ENCODE assay signal across 1 cellular context in the genomic region with DNA sequence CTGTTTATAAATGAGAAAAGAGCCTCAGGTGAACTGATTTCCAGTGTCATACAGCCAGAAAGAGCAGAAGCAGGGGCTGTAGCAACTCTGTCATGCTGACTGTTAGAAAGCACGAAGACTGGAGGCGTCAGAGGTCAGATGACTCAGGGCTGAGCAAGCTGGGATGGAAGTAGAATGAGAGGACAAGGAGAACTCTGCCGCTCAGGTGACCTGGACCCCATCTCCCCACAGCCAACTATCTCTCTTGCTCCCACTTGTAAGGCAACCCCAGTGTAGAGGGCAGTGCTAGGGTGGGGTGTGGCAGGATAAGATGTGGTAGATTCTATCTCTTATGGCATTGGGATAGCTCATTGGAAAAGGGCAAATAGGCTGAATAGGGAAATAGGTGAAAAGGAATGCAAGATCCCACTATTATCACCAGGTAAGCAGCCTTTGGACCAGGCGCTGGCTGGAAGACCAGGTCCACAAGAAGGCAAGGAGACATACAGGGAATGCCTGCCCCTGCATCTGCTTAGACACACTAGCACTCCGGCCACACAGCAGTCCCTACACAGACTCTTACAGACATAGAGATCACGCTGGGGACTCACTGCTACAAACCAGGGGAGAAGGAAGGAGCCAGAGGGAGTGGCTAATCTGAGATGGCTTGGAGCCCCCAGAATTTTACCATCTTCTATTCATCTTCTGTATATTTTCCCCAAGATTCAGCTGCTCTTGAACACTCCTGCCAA.
TF ChIP-seq lines count a peak whose summit lies in the region.

No MANE protein-coding gene starts in this region.

TF ChIP-seq in K562, 482 proteins besides CTCF, POLR2A, EP300 and RAD21 (continued from another document and continues in another):
- no peak for TF ChIP-seq ELF4 (CRISPR knock-in tag; IDR thresholded peaks at IDR 0.05)
- TF ChIP-seq GTF2E2 (tag; IDR thresholded peaks at IDR 0.05): no peak
- 0 out of 2 replicates have a peak, but pooled peaks have one; percentile 27 for TF ChIP-seq SMARCE1 (IDR thresholded peaks at IDR 0.05)
- no peak for TF ChIP-seq ZNF507 (tag; conservative IDR thresholded peaks at IDR 0.05)
- TF ChIP-seq ZNF274 (IDR thresholded peaks at IDR 0.05; ENCODE audit: borderline replicate concordance, low read depth, low read length): no peak
- TF ChIP-seq KLF1 (tag; IDR thresholded peaks at IDR 0.05): no peak
- TF ChIP-seq RBM14 (IDR thresholded peaks at IDR 0.05; ENCODE audit: borderline replicate concordance, insufficient read depth, low read depth, low read length): no peak
- TF ChIP-seq, protein P1, sequence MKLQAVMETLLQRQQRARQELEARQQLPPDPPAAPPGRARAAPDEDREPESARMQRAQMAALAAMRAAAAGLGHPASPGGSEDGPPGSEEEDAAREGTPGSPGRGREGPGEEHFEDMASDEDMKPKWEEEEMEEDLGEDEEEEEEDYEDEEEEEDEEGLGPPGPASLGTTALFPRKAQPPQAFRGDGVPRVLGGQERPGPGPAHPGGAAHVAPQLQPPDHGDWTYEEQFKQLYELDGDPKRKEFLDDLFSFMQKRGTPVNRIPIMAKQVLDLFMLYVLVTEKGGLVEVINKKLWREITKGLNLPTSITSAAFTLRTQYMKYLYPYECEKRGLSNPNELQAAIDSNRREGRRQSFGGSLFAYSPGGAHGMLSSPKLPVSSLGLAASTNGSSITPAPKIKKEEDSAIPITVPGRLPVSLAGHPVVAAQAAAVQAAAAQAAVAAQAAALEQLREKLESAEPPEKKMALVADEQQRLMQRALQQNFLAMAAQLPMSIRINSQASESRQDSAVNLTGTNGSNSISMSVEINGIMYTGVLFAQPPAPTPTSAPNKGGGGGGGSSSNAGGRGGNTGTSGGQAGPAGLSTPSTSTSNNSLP (IDR thresholded peaks at IDR 0.05; ENCODE audit: borderline replicate concordance, low read depth, low read length): no peak
- no peak for TF ChIP-seq HMGN3 (IDR thresholded peaks at IDR 0.05; ENCODE audit: borderline replicate concordance, extremely low read depth, insufficient read length, low read depth, low read length)
- TF ChIP-seq PTBP1 (IDR thresholded peaks at IDR 0.05; ENCODE audit: low read depth, low read length): no peak
- TF ChIP-seq ZNF766 (CRISPR knock-in tag; conservative IDR thresholded peaks at IDR 0.05): no peak
- TF ChIP-seq, protein P2, sequence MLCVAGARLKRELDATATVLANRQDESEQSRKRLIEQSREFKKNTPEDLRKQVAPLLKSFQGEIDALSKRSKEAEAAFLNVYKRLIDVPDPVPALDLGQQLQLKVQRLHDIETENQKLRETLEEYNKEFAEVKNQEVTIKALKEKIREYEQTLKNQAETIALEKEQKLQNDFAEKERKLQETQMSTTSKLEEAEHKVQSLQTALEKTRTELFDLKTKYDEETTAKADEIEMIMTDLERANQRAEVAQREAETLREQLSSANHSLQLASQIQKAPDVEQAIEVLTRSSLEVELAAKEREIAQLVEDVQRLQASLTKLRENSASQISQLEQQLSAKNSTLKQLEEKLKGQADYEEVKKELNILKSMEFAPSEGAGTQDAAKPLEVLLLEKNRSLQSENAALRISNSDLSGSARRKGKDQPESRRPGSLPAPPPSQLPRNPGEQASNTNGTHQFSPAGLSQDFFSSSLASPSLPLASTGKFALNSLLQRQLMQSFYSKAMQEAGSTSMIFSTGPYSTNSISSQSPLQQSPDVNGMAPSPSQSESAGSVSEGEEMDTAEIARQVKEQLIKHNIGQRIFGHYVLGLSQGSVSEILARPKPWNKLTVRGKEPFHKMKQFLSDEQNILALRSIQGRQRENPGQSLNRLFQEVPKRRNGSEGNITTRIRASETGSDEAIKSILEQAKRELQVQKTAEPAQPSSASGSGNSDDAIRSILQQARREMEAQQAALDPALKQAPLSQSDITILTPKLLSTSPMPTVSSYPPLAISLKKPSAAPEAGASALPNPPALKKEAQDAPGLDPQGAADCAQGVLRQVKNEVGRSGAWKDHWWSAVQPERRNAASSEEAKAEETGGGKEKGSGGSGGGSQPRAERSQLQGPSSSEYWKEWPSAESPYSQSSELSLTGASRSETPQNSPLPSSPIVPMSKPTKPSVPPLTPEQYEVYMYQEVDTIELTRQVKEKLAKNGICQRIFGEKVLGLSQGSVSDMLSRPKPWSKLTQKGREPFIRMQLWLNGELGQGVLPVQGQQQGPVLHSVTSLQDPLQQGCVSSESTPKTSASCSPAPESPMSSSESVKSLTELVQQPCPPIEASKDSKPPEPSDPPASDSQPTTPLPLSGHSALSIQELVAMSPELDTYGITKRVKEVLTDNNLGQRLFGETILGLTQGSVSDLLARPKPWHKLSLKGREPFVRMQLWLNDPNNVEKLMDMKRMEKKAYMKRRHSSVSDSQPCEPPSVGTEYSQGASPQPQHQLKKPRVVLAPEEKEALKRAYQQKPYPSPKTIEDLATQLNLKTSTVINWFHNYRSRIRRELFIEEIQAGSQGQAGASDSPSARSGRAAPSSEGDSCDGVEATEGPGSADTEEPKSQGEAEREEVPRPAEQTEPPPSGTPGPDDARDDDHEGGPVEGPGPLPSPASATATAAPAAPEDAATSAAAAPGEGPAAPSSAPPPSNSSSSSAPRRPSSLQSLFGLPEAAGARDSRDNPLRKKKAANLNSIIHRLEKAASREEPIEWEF (CRISPR knock-in tag; IDR thresholded peaks at IDR 0.05): no peak
- peak; percentile 43; the same call in 1 of the 2 replicates for TF ChIP-seq ARID1B (IDR thresholded peaks at IDR 0.05)
- no peak for TF ChIP-seq CEBPB (tag; IDR thresholded peaks at IDR 0.05)
- TF ChIP-seq RCOR1 (IDR thresholded peaks at IDR 0.05; ENCODE audit: borderline replicate concordance in 1 of 2, low read depth in 2 of 2, low read length in 2 of 2): peak in 1 of 2 experiments; percentile 43; a peak in 1 of 4 replicates
- TF ChIP-seq, protein P3, sequence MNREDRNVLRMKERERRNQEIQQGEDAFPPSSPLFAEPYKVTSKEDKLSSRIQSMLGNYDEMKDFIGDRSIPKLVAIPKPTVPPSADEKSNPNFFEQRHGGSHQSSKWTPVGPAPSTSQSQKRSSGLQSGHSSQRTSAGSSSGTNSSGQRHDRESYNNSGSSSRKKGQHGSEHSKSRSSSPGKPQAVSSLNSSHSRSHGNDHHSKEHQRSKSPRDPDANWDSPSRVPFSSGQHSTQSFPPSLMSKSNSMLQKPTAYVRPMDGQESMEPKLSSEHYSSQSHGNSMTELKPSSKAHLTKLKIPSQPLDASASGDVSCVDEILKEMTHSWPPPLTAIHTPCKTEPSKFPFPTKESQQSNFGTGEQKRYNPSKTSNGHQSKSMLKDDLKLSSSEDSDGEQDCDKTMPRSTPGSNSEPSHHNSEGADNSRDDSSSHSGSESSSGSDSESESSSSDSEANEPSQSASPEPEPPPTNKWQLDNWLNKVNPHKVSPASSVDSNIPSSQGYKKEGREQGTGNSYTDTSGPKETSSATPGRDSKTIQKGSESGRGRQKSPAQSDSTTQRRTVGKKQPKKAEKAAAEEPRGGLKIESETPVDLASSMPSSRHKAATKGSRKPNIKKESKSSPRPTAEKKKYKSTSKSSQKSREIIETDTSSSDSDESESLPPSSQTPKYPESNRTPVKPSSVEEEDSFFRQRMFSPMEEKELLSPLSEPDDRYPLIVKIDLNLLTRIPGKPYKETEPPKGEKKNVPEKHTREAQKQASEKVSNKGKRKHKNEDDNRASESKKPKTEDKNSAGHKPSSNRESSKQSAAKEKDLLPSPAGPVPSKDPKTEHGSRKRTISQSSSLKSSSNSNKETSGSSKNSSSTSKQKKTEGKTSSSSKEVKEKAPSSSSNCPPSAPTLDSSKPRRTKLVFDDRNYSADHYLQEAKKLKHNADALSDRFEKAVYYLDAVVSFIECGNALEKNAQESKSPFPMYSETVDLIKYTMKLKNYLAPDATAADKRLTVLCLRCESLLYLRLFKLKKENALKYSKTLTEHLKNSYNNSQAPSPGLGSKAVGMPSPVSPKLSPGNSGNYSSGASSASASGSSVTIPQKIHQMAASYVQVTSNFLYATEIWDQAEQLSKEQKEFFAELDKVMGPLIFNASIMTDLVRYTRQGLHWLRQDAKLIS (CRISPR knock-in tag; IDR thresholded peaks at IDR 0.05): no peak
- TF ChIP-seq NFXL1 (CRISPR knock-in tag; IDR thresholded peaks at IDR 0.05): no peak
- no peak for TF ChIP-seq PHB2 (IDR thresholded peaks at IDR 0.05; ENCODE audit: low read depth)
- TF ChIP-seq, protein P4, sequence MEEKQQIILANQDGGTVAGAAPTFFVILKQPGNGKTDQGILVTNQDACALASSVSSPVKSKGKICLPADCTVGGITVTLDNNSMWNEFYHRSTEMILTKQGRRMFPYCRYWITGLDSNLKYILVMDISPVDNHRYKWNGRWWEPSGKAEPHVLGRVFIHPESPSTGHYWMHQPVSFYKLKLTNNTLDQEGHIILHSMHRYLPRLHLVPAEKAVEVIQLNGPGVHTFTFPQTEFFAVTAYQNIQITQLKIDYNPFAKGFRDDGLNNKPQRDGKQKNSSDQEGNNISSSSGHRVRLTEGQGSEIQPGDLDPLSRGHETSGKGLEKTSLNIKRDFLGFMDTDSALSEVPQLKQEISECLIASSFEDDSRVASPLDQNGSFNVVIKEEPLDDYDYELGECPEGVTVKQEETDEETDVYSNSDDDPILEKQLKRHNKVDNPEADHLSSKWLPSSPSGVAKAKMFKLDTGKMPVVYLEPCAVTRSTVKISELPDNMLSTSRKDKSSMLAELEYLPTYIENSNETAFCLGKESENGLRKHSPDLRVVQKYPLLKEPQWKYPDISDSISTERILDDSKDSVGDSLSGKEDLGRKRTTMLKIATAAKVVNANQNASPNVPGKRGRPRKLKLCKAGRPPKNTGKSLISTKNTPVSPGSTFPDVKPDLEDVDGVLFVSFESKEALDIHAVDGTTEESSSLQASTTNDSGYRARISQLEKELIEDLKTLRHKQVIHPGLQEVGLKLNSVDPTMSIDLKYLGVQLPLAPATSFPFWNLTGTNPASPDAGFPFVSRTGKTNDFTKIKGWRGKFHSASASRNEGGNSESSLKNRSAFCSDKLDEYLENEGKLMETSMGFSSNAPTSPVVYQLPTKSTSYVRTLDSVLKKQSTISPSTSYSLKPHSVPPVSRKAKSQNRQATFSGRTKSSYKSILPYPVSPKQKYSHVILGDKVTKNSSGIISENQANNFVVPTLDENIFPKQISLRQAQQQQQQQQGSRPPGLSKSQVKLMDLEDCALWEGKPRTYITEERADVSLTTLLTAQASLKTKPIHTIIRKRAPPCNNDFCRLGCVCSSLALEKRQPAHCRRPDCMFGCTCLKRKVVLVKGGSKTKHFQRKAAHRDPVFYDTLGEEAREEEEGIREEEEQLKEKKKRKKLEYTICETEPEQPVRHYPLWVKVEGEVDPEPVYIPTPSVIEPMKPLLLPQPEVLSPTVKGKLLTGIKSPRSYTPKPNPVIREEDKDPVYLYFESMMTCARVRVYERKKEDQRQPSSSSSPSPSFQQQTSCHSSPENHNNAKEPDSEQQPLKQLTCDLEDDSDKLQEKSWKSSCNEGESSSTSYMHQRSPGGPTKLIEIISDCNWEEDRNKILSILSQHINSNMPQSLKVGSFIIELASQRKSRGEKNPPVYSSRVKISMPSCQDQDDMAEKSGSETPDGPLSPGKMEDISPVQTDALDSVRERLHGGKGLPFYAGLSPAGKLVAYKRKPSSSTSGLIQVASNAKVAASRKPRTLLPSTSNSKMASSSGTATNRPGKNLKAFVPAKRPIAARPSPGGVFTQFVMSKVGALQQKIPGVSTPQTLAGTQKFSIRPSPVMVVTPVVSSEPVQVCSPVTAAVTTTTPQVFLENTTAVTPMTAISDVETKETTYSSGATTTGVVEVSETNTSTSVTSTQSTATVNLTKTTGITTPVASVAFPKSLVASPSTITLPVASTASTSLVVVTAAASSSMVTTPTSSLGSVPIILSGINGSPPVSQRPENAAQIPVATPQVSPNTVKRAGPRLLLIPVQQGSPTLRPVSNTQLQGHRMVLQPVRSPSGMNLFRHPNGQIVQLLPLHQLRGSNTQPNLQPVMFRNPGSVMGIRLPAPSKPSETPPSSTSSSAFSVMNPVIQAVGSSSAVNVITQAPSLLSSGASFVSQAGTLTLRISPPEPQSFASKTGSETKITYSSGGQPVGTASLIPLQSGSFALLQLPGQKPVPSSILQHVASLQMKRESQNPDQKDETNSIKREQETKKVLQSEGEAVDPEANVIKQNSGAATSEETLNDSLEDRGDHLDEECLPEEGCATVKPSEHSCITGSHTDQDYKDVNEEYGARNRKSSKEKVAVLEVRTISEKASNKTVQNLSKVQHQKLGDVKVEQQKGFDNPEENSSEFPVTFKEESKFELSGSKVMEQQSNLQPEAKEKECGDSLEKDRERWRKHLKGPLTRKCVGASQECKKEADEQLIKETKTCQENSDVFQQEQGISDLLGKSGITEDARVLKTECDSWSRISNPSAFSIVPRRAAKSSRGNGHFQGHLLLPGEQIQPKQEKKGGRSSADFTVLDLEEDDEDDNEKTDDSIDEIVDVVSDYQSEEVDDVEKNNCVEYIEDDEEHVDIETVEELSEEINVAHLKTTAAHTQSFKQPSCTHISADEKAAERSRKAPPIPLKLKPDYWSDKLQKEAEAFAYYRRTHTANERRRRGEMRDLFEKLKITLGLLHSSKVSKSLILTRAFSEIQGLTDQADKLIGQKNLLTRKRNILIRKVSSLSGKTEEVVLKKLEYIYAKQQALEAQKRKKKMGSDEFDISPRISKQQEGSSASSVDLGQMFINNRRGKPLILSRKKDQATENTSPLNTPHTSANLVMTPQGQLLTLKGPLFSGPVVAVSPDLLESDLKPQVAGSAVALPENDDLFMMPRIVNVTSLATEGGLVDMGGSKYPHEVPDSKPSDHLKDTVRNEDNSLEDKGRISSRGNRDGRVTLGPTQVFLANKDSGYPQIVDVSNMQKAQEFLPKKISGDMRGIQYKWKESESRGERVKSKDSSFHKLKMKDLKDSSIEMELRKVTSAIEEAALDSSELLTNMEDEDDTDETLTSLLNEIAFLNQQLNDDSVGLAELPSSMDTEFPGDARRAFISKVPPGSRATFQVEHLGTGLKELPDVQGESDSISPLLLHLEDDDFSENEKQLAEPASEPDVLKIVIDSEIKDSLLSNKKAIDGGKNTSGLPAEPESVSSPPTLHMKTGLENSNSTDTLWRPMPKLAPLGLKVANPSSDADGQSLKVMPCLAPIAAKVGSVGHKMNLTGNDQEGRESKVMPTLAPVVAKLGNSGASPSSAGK (IDR thresholded peaks at IDR 0.05): peak; percentile 60
- TF ChIP-seq BHLHE40 (IDR thresholded peaks at IDR 0.05; ENCODE audit: low read length): peak; percentile 49; the same call in 1 of the 2 replicates
- TF ChIP-seq CXXC5 (CRISPR knock-in tag; IDR thresholded peaks at IDR 0.05): no peak; the same call in 1 of the 2 replicates
- 0 out of 2 replicates have a peak, but pooled peaks have one; percentile 28 for TF ChIP-seq ETV5 (CRISPR knock-in tag; IDR thresholded peaks at IDR 0.05; ENCODE audit: low read depth)
- no peak for TF ChIP-seq CSDE1 (IDR thresholded peaks at IDR 0.05)
- TF ChIP-seq TCF7 (IDR thresholded peaks at IDR 0.05; ENCODE audit: borderline replicate concordance): no peak
- no peak for TF ChIP-seq TBL1XR1 (IDR thresholded peaks at IDR 0.05; ENCODE audit: low read length in 2 of 2)
- TF ChIP-seq ZNF586 (CRISPR knock-in tag; conservative IDR thresholded peaks at IDR 0.05): no peak
- no peak for TF ChIP-seq CREBBP (IDR thresholded peaks at IDR 0.05; ENCODE audit: low read depth, low read length)
- TF ChIP-seq HDAC8 (tag; IDR thresholded peaks at IDR 0.05): no peak
- peak; percentile 62 for TF ChIP-seq NFE2 (IDR thresholded peaks at IDR 0.05; ENCODE audit: low read depth)
- TF ChIP-seq, protein P5, sequence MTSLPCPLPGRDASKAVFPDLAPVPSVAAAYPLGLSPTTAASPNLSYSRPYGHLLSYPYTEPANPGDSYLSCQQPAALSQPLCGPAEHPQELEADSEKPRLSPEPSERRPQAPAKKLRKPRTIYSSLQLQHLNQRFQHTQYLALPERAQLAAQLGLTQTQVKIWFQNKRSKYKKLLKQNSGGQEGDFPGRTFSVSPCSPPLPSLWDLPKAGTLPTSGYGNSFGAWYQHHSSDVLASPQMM (CRISPR knock-in tag; IDR thresholded peaks at IDR 0.05): no peak
- TF ChIP-seq JUN (IDR thresholded peaks at IDR 0.05; ENCODE audit: borderline replicate concordance, low read depth, low read length): peak; percentile 73; the same call in 1 of the 2 replicates
- TF ChIP-seq JUN (CRISPR knock-in tag; IDR thresholded peaks at IDR 0.05; ENCODE audit: borderline replicate concordance): no peak
- TF ChIP-seq COPS2 (conservative IDR thresholded peaks at IDR 0.05): no peak
